Comparison of ENCODE assay signal across 5 cellular contexts in the genomic region with DNA sequence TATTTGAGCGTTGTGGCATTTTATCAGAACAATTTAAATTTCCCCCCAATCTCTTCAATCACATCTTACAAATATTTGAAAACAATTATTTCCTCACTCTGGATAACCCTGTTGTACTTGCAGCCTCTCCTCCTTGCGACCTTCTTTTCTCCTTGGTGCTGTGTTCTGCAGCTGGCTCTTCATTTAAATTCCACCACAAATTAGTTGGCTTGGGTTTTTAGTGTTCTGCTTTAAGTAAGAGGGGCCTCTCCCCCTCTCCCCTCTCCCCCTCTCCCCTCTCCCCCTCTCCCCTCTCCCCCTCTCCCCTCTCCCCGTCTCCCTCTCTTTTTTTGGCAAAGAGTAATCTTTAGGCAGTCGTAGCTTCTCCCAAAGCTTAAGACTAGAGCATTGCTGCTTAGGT.
A peak's percentile ranks its signal among the peaks of the same experiment; 100 is the strongest.
DNase-seq lines count a peak whose midpoint lies in the region; ATAC-seq, FAIRE-seq and TF ChIP-seq lines count a peak whose summit lies in the region.
"Not testable (repeated sequence)": the region's sequence is repeated elsewhere in the genome, so short reads cannot be mapped to it uniquely, and the experiment has no call there.

No MANE protein-coding gene starts in this region.

- H3K36me3 Mint-ChIP-seq in nephron progenitor cell (ENCODE audit: low read depth): peaks cover 22% of the 10 kb centered on the region

- peak; percentile 2 for DNase-seq in H7
- DNase-seq in IMR-90; K562 (ENCODE audit: extremely low read depth in 1 of 4, low spot score in 3 of 4); HepG2 (ENCODE audit: low spot score); nephron progenitor cell: not testable (repeated sequence)

- WGBS in IMR-90 (ENCODE audit: extremely low coverage in 2 of 2, insufficient read length in 1 of 2), 2 experiments: no CpG with 5 or more reads among the region's 4 CpGs
- WGBS in K562 (ENCODE audit: insufficient coverage, low coverage, missing lambda C conversion rate): 22% methylated on average over 2 of the region's 4 CpGs
- 95% methylated on average over 4 of the region's 4 CpGs for WGBS in HepG2 (ENCODE audit: low lambda C conversion rate)

- H3K36me3 ChIP-seq in H7 (replicated peaks; ENCODE audit: control insufficient read depth, insufficient read depth, low read length); IMR-90 (ENCODE audit: control insufficient read depth, insufficient read depth, low read length); K562 (ENCODE audit: control insufficient read depth, insufficient read depth, low read length); HepG2 (replicated peaks in 1 of 2; ENCODE audit: control insufficient read depth in 1 of 2, insufficient read depth in 2 of 2, low read length in 2 of 2): not testable (repeated sequence)

- H3K56ac ChIP-seq in IMR-90 (ENCODE audit: extremely low read depth, insufficient read depth, low read length): not testable (repeated sequence)

- H2BK5ac ChIP-seq in IMR-90 (ENCODE audit: low read depth, low read length, poor library complexity, severe bottlenecking): peak overlapping the region; percentile 78

- H3K79me2 ChIP-seq in K562 (ENCODE audit: control insufficient read depth, insufficient read depth, low read length); HepG2 (ENCODE audit: insufficient read depth, low read length): not testable (repeated sequence)

- 0 out of 2 replicates have a peak overlapping the region, but pooled peaks have one; percentile 2 for H4K5ac ChIP-seq in IMR-90 (ENCODE audit: low read depth, low read length)

- in situ Hi-C loops in IMR-90 (cut with MboI; ENCODE audit: low sequenced_read_pairs); K562 (cut with MboI); HepG2 (cut with HindIII; ENCODE audit: extremely low pct_ligation_motif_present, low pct_unique_long_range_greater_than_20kb): not testable (repeated sequence)

- TF ChIP-seq POLR2A in IMR-90 (IDR thresholded peaks at IDR 0.05; ENCODE audit: low read depth, low read length); K562 (conservative IDR thresholded peaks at IDR 0.05); HepG2 (IDR thresholded peaks at IDR 0.05; ENCODE audit: insufficient read depth in 1 of 2, low read depth in 2 of 2, low read length in 2 of 2): not testable (repeated sequence)

- peaks cover 54% of the 10 kb centered on the region for H3K4me1 Mint-ChIP-seq in nephron progenitor cell

- not testable (repeated sequence) for H2AK9ac ChIP-seq in IMR-90 (replicated peaks; ENCODE audit: low read depth, low read length, poor library complexity)

- POLR2A ChIA-PET in IMR-90 (lab: Charles Lee; ENCODE audit: unreplicated experiment): interaction anchor here (0.6 kb wide), 1 partner anchor 202 kb away, joined by 3 read pairs; no protein-coding TSS in a partner anchor
- POLR2A ChIA-PET in K562 (lab: Yijun Ruan, JAX); HepG2 (lab: Yijun Ruan, JAX): not testable (repeated sequence)

- not testable (repeated sequence) for H3K27me3 Mint-ChIP-seq in nephron progenitor cell (ENCODE audit: low read depth, poor library complexity)

- H2BK15ac ChIP-seq in IMR-90 (ENCODE audit: low read depth, low read length): not testable (repeated sequence)

- H3K4me3 Mint-ChIP-seq in nephron progenitor cell: peak overlapping the region; percentile 38

- not testable (repeated sequence) for H3K14ac ChIP-seq in IMR-90 (replicated peaks; ENCODE audit: low read depth, low read length)

- not testable (repeated sequence) for H3K9me3 ChIP-seq in IMR-90 (ENCODE audit: control insufficient read depth, insufficient read depth, low read length); K562 (replicated peaks; ENCODE audit: control insufficient read depth, insufficient read depth, low read depth, low read length); HepG2 (ENCODE audit: low read length)

- not testable (repeated sequence) for TF ChIP-seq EP300 in K562 (IDR thresholded peaks at IDR 0.05; ENCODE audit: low read length); HepG2 (IDR thresholded peaks at IDR 0.05; ENCODE audit: low read depth in 2 of 2, low read length in 2 of 2); HepG2 (CRISPR knock-in tag; IDR thresholded peaks at IDR 0.05; ENCODE audit: borderline replicate concordance)

- not testable (repeated sequence) for TF ChIP-seq RAD21 in IMR-90 (IDR thresholded peaks at IDR 0.05; ENCODE audit: low read length); K562 (CRISPR knock-in tag; conservative IDR thresholded peaks at IDR 0.05 in 1 of 2, IDR thresholded peaks at IDR 0.05 in 1 of 2); HepG2 (CRISPR knock-in tag; IDR thresholded peaks at IDR 0.05)

- H4K20me1 ChIP-seq in IMR-90 (ENCODE audit: insufficient read depth, low read length); K562 (replicated peaks; ENCODE audit: control insufficient read depth, insufficient read depth, low read length); HepG2 (ENCODE audit: insufficient read depth, low read length): not testable (repeated sequence)

- ATAC-seq in IMR-90 (ENCODE audit: low read depth); K562; HepG2: not testable (repeated sequence)

- intact Hi-C loops in IMR-90 (cut with micrococcal nuclease); K562 (cut with micrococcal nuclease); HepG2 (cut with micrococcal nuclease; ENCODE audit: unreplicated experiment): not testable (repeated sequence)

- H3K4ac ChIP-seq in IMR-90 (ENCODE audit: low read depth, low read length): not testable (repeated sequence)

- H2AK5ac ChIP-seq in IMR-90 (ENCODE audit: low read depth, low read length): not testable (repeated sequence)

- H3K27ac ChIP-seq in IMR-90 (ENCODE audit: insufficient read depth, low read length): peak overlapping the region; percentile 6; the same call in 1 of the 2 replicates
- not testable (repeated sequence) for H3K27ac ChIP-seq in K562 (ENCODE audit: extremely low read depth, low read depth, low read length); HepG2 (ENCODE audit: extremely low read length, insufficient read depth, low read length)

- H2BK20ac ChIP-seq in IMR-90 (ENCODE audit: low read depth, low read length): not testable (repeated sequence)

- not testable (repeated sequence) for H3K4me1 ChIP-seq in IMR-90 (ENCODE audit: control insufficient read depth, insufficient read depth, low read length); K562 (replicated peaks in 1 of 2; ENCODE audit: control insufficient read depth in 2 of 2, insufficient read depth in 2 of 2, low read length in 2 of 2)
- H3K4me1 ChIP-seq in HepG2 (ENCODE audit: insufficient read depth, low read length): peaks cover 15% of the 10 kb centered on the region

- not testable (repeated sequence) for FAIRE-seq in K562 (lab: Jason Lieb, UNC); HepG2 (lab: Jason Lieb, UNC)

- not testable (repeated sequence) for H3K9ac ChIP-seq in IMR-90 (ENCODE audit: low read depth, low read length); K562 (ENCODE audit: insufficient read depth in 1 of 2, low read depth in 2 of 2, low read length in 2 of 2); HepG2 (ENCODE audit: insufficient read depth, low read depth, low read length)

- H3K79me1 ChIP-seq in IMR-90 (ENCODE audit: low read depth in 1 of 2, low read length in 2 of 2): peaks cover 2 to 13% of the 10 kb centered on the region in 2 experiments; a peak in 3 of 4 replicates

- H3K23ac ChIP-seq in IMR-90 (ENCODE audit: low read depth, low read length): not testable (repeated sequence)

- peak overlapping the region in 1 of 2 experiments; percentile 81; a peak in 2 of 4 replicates for H4K8ac ChIP-seq in IMR-90 (ENCODE audit: low read depth in 2 of 2, low read length in 2 of 2)

- BruUV-seq in IMR-90 (replicated peaks; lab: Mats Ljungman, UMichigan); K562 (replicated peaks; lab: Mats Ljungman, UMichigan); HepG2 (replicated peaks; lab: Mats Ljungman, UMichigan): not testable (repeated sequence)

- H3K27ac Mint-ChIP-seq in nephron progenitor cell: not testable (repeated sequence)

- H3K9me3 Mint-ChIP-seq in nephron progenitor cell: peaks cover 25% of the 10 kb centered on the region

- not testable (repeated sequence) for H3K27me3 ChIP-seq in H7 (ENCODE audit: control insufficient read depth, insufficient read depth, low read length); IMR-90 (ENCODE audit: control insufficient read depth, insufficient read depth, low read length); K562 (ENCODE audit: control insufficient read depth in 2 of 2, insufficient read depth in 2 of 2, low read length in 2 of 2); HepG2 (ENCODE audit: control insufficient read depth in 1 of 2, insufficient read depth in 2 of 2, low read length in 2 of 2)

- CTCF ChIA-PET in IMR-90 (lab: Yijun Ruan, JAX); K562 (lab: Yijun Ruan, JAX; ENCODE audit: low intra/inter-chr PET ratio); HepG2 (lab: Yijun Ruan, JAX; ENCODE audit: low intra/inter-chr PET ratio, low total read pairs): not testable (repeated sequence)

- H3K18ac ChIP-seq in IMR-90 (ENCODE audit: low read depth, low read length): not testable (repeated sequence)

- H3K9me1 ChIP-seq in IMR-90 (ENCODE audit: insufficient read depth, low read length); K562 (ENCODE audit: control insufficient read depth, insufficient read depth, low read length): not testable (repeated sequence)

- TF ChIP-seq CTCF in IMR-90 (conservative IDR thresholded peaks at IDR 0.05; ENCODE audit: low read depth, low read length); K562 (IDR thresholded peaks at IDR 0.05 in 2 of 3, conservative IDR thresholded peaks at IDR 0.05 in 1 of 3; ENCODE audit: insufficient read depth in 2 of 3, low read depth in 1 of 3, low read length in 3 of 3); HepG2 (CRISPR knock-in tag; IDR thresholded peaks at IDR 0.05); nephron progenitor cell (IDR thresholded peaks at IDR 0.05): not testable (repeated sequence)

- not testable (repeated sequence) for H3K4me2 ChIP-seq in IMR-90 (ENCODE audit: low read depth, low read length); K562 (ENCODE audit: insufficient read depth, low read length); HepG2 (ENCODE audit: low read depth, low read length)

- not testable (repeated sequence) for H4K91ac ChIP-seq in IMR-90 (ENCODE audit: insufficient read depth, low read depth, low read length)

- dilution Hi-C loops in IMR-90 (cut with HindIII; ENCODE audit: low sequenced_read_pairs, unreplicated experiment): not testable (repeated sequence)

- not testable (repeated sequence) for H2AFZ ChIP-seq in IMR-90 (replicated peaks; ENCODE audit: low read length, poor library complexity); K562 (ENCODE audit: low read depth, low read length); HepG2 (ENCODE audit: low read length)

- H3K4me3 ChIP-seq in H7 (ENCODE audit: insufficient read depth, low read depth, low read length); IMR-90 (ENCODE audit: insufficient read depth, low read depth, low read length); K562; HepG2 (replicated peaks in 1 of 3; ENCODE audit: insufficient read depth in 1 of 3, low read depth in 2 of 3, low read length in 3 of 3): not testable (repeated sequence)

- not testable (repeated sequence) for H2BK120ac ChIP-seq in IMR-90 (ENCODE audit: low read depth, low read length)
